20 cellular contexts compared by ENCODE assay signal in genomic region chr5:180633283-180634177, GRCh38. TPM values are rescaled to one million over a fixed set of nuclear protein-coding genes. Genes with fewer than 3 reads are reported as not detected.
"Had no signal": no experiment of that assay in that cellular context is flagged by ENCODE, and none has a peak within 500 bp of the region (broad histone marks: within the 10 kb centered on the region; RNA-seq: fewer than 3 reads in every experiment).

No MANE protein-coding gene starts in this region.

- DNase-seq: activated CD4-positive, alpha-beta T cell treated with anti-CD3 and anti-CD28 coated beads, Interleukin-2, amount 10 ng/mL, durations not matched to agents 7 days and 5 days; activated CD4-positive, CD25-positive, alpha-beta regulatory T cell; activated CD8-positive, alpha-beta memory T cell treated with anti-CD3 and anti-CD28 coated beads, Interleukin-2, amount 50 U/mL, for 48 hours; activated gamma-delta T cell treated with Interleukin-2 at 50 U/mL for 16 hours; activated naive CD8-positive, alpha-beta T cell treated with anti-CD3 and anti-CD28 coated beads, Interleukin-2, amount 50 U/mL, for 24 hours; activated T-cell treated with anti-CD3 and anti-CD28 coated beads, Interleukin-2, amount 50 U/mL, for 72 hours; hypothalamus; naive B cell; small intestine; stimulated activated CD4-positive, alpha-beta T cell treated with anti-CD3 and anti-CD28 coated beads, Interleukin-4, amount 100 ng/mL, for 4 hours; stimulated activated CD8-positive, alpha-beta memory T cell treated with anti-CD3 and anti-CD28 coated beads, Interleukin-4, amount 100 ng/mL, for 48 hours; stimulated activated naive CD8-positive, alpha-beta T cell treated with anti-CD3 and anti-CD28 coated beads, Interleukin-15, Interleukin-2, amounts not matched to agents 100 U/mL and 50 U/mL, for 24 hours; transverse colon had no signal

- H3K27me3 ChIP-seq: ascending aorta, transverse colon had no signal

- ATAC-seq: activated naive CD8-positive, alpha-beta T cell treated with anti-CD3 and anti-CD28 coated beads, Interleukin-2, amount 50 U/mL, for 24 hours; activated T-cell treated with anti-CD3 and anti-CD28 coated beads, Interleukin-2, amount 50 U/mL, for 72 hours; stimulated activated naive CD8-positive, alpha-beta T cell treated with anti-CD3 and anti-CD28 coated beads, Interleukin-15, Interleukin-2, amounts not matched to agents 100 U/mL and 50 U/mL, for 24 hours had no signal

- H3K9me3 ChIP-seq: ascending aorta, esophagus muscularis mucosa, transverse colon had no signal

- H3K27ac ChIP-seq: ascending aorta, esophagus muscularis mucosa, transverse colon had no signal

- H3K36me3 ChIP-seq: ascending aorta, transverse colon had no signal

- FAIRE-seq: bronchial epithelial cell, small intestine, TTC549 had no signal

- H3K4me1 ChIP-seq: ascending aorta, esophagus muscularis mucosa, transverse colon had no signal

- H3K4me3 ChIP-seq: ascending aorta, esophagus muscularis mucosa, lung, transverse colon had no signal

RNA-seq across cellular contexts. Expression of gene SCGB3A1, which starts 42.2 kb away (rescaled TPM):
- total RNA-seq: activated CD4-positive, alpha-beta T cell treated with anti-CD3 and anti-CD28 coated beads, Interleukin-2, amount 10 ng/mL, durations not matched to agents 7 days and 5 days; activated T-cell treated with anti-CD3 and anti-CD28 coated beads, Interleukin-2, amount 50 U/mL, for 72 hours; ascending aorta; bronchial epithelial cell; kidney epithelial cell; T-helper 2 cell treated with Interferon-gamma antibody and Interleukin-4, amounts not matched to agents 100 ng/mL and 5 ng/mL, for 36 hours; transverse colon had no signal
